ENCODE assay signal across 12 cellular contexts in genomic region chr6:1868561-1869261, GRCh38.
DNase-seq lines count a peak whose midpoint lies in the region; ATAC-seq and TF ChIP-seq lines count a peak whose summit lies in the region.
"Had no signal": no experiment of that assay in that cellular context is flagged by ENCODE, and none has a peak within 500 bp of the region (broad histone marks: within the 10 kb centered on the region; RNA-seq: fewer than 3 reads in every experiment).

No MANE protein-coding gene starts in this region.

- ATAC-seq in GM19463 (IDR thresholded peaks at IDR 0.05; ENCODE audit: unreplicated experiment) (peak; percentile 89), HG03060 (IDR thresholded peaks at IDR 0.05; ENCODE audit: low read depth, unreplicated experiment) (peak; percentile 61)
- ATAC-seq in stimulated activated effector memory CD8-positive, alpha-beta T cell treated with anti-CD3 and anti-CD28 coated beads, Interleukin-12 subunit alpha, Interleukin-12 subunit beta, amount 100 ng/mL, for 72 hours: no peak
- ATAC-seq: activated T-helper 17 cell treated with anti-CD3 and anti-CD28 coated beads, Interleukin-2, amount 50 U/mL, for 72 hours; PC-3 had no signal

- no peaks in the 10 kb centered on the region for H3K4me1 Mint-ChIP-seq in stimulated activated effector memory CD8-positive, alpha-beta T cell treated with anti-CD3 and anti-CD28 coated beads, Interleukin-12 subunit alpha, Interleukin-12 subunit beta, amount 100 ng/mL, for 72 hours
- H3K4me1 Mint-ChIP-seq in CD4-positive, alpha-beta memory T cell: no peaks in the 10 kb centered on the region
- H3K4me1 Mint-ChIP-seq: activated T-helper 17 cell treated with anti-CD3 and anti-CD28 coated beads, Interleukin-2, amount 50 U/mL, for 72 hours had no signal

- intact Hi-C loops in CD4-positive, alpha-beta memory T cell (cut with micrococcal nuclease): no loop called here

- no peak overlapping the region for H3K4me3 Mint-ChIP-seq in stimulated activated effector memory CD8-positive, alpha-beta T cell treated with anti-CD3 and anti-CD28 coated beads, Interleukin-12 subunit alpha, Interleukin-12 subunit beta, amount 100 ng/mL, for 72 hours
- no peak overlapping the region for H3K4me3 Mint-ChIP-seq in CD4-positive, alpha-beta memory T cell
- H3K4me3 Mint-ChIP-seq: activated T-helper 17 cell treated with anti-CD3 and anti-CD28 coated beads, Interleukin-2, amount 50 U/mL, for 72 hours had no signal

- H3K27me3 ChIP-seq in CD4-positive, alpha-beta memory T cell (ENCODE audit: insufficient read depth, low read length): no peaks in the 10 kb centered on the region

- TF ChIP-seq CTCF in GM12864 (IDR thresholded peaks at IDR 0.05; ENCODE audit: low read depth, low read length, missing control alignments): no peak

- H3K36me3 ChIP-seq in CD4-positive, alpha-beta memory T cell (ENCODE audit: insufficient read depth, low read length): no peaks in the 10 kb centered on the region

- CTCF ChIA-PET in CD4-positive, alpha-beta memory T cell (lab: Charles Lee; ENCODE audit: partially characterized antibody): no interaction called here

- no peak overlapping the region for H3K27ac Mint-ChIP-seq in stimulated activated effector memory CD8-positive, alpha-beta T cell treated with anti-CD3 and anti-CD28 coated beads, Interleukin-12 subunit alpha, Interleukin-12 subunit beta, amount 100 ng/mL, for 72 hours
- H3K27ac Mint-ChIP-seq in CD4-positive, alpha-beta memory T cell: no peak overlapping the region
- H3K27ac Mint-ChIP-seq: activated T-helper 17 cell treated with anti-CD3 and anti-CD28 coated beads, Interleukin-2, amount 50 U/mL, for 72 hours had no signal

- DNase-seq in GM12864 (ENCODE audit: low read depth): peak; percentile 34
- DNase-seq in NOMO-1 treated with dmso at 0.1 percent for 144 hours (lab: John Stamatoyannopoulos, UW; ENCODE audit: unreplicated experiment): peak; percentile 62
- DNase-seq in stimulated activated CD4-positive, alpha-beta T cell treated with anti-CD3 and anti-CD28 coated beads, Interleukin-15, amount 100 ng/mL, for 24 hours: no peak
- DNase-seq in UCSD-AML1 (lab: John Stamatoyannopoulos, UW; ENCODE audit: unreplicated experiment): no peak
- DNase-seq in stimulated activated effector memory CD8-positive, alpha-beta T cell treated with anti-CD3 and anti-CD28 coated beads, Interleukin-12 subunit alpha, Interleukin-12 subunit beta, amount 100 ng/mL, for 72 hours (ENCODE audit: low spot score in 2 of 2): no peak
- no peak for DNase-seq in CD4-positive, alpha-beta memory T cell
- DNase-seq: NCI-H187 treated with DMSO at 0.1 percent for 48 hours, PC-3 had no signal

- no peaks in the 10 kb centered on the region for H3K4me1 ChIP-seq in CD4-positive, alpha-beta memory T cell (ENCODE audit: insufficient read depth, low read length)

- H3K9me3 Mint-ChIP-seq in stimulated activated effector memory CD8-positive, alpha-beta T cell treated with anti-CD3 and anti-CD28 coated beads, Interleukin-12 subunit alpha, Interleukin-12 subunit beta, amount 100 ng/mL, for 72 hours: no peaks in the 10 kb centered on the region
- H3K9me3 Mint-ChIP-seq in CD4-positive, alpha-beta memory T cell: no peaks in the 10 kb centered on the region
- H3K9me3 Mint-ChIP-seq: activated T-helper 17 cell treated with anti-CD3 and anti-CD28 coated beads, Interleukin-2, amount 50 U/mL, for 72 hours had no signal

- H3K27ac ChIP-seq in CD4-positive, alpha-beta memory T cell (ENCODE audit: low read depth, low read length): no peak overlapping the region
- H3K27ac ChIP-seq: epithelial cell of prostate had no signal

- H3K36me3 Mint-ChIP-seq in stimulated activated effector memory CD8-positive, alpha-beta T cell treated with anti-CD3 and anti-CD28 coated beads, Interleukin-12 subunit alpha, Interleukin-12 subunit beta, amount 100 ng/mL, for 72 hours: no peaks in the 10 kb centered on the region
- no peaks in the 10 kb centered on the region for H3K36me3 Mint-ChIP-seq in CD4-positive, alpha-beta memory T cell

- H3K9me3 ChIP-seq in CD4-positive, alpha-beta memory T cell (ENCODE audit: control insufficient read depth in 1 of 2, low read length in 2 of 2): no peaks in the 10 kb centered on the region

- H3K27me3 Mint-ChIP-seq in CD4-positive, alpha-beta memory T cell: no peaks in the 10 kb centered on the region
- H3K27me3 Mint-ChIP-seq: activated T-helper 17 cell treated with anti-CD3 and anti-CD28 coated beads, Interleukin-2, amount 50 U/mL, for 72 hours had no signal

- no peak overlapping the region for H3K4me3 ChIP-seq in GM12864 (ENCODE audit: low read depth, low read length)
- no peak overlapping the region for H3K4me3 ChIP-seq in CD4-positive, alpha-beta memory T cell (ENCODE audit: low read length in 2 of 2)

- POLR2A ChIA-PET in CD4-positive, alpha-beta memory T cell (lab: Charles Lee; ENCODE audit: partially characterized antibody): no interaction called here

Comparison
In these comparisons a context has a peak if more than half of its experiments do, and no peak if none do; other contexts are left out.
1. DNase-seq: peak in GM12864 (single experiment) and NOMO-1 treated with dmso at 0.1 percent for 144 hours (single experiment); none in stimulated activated CD4-positive, alpha-beta T cell treated with anti-CD3 and anti-CD28 coated beads, Interleukin-15, amount 100 ng/mL, for 24 hours (single experiment), UCSD-AML1 (single experiment), stimulated activated effector memory CD8-positive, alpha-beta T cell treated with anti-CD3 and anti-CD28 coated beads, Interleukin-12 subunit alpha, Interleukin-12 subunit beta, amount 100 ng/mL, for 72 hours (0 of 2) and CD4-positive, alpha-beta memory T cell (0 of 5).